8 cellular contexts compared by ENCODE assay signal in the genomic region with DNA sequence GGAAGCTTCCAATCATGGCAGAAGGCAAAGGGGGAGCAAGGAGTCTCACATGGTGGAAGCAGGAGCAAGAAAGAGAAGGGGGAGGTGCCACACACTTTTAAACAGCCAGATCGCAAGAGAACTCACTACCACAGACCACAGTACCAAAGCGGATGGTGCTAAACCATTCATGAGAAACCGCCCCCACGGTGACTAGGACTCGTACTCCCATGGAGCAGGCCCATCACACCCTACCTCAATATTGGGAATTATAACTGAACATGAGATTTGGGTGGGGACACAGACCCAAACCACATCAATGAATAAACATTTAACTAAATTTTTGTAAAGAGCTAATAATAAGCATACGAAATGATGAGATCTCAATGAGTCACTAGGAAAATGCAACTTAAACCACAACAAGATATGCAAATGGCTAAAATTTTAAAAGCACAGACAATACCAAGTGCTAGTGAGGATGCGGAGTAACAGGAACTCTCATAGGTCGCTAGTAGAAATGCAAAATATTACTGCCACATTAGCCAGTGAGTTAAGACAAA. TPM values are rescaled to one million over a fixed set of nuclear protein-coding genes. Genes with fewer than 3 reads are reported as not detected.
DNase-seq lines count a peak whose midpoint lies in the region; ATAC-seq and TF ChIP-seq lines count a peak whose summit lies in the region.

No MANE protein-coding gene starts in this region.

- no peak overlapping the region for H3K4me3 Mint-ChIP-seq in nephron progenitor cell

- ATAC-seq in GM18867 (IDR thresholded peaks at IDR 0.05; ENCODE audit: unreplicated experiment) (peak; percentile 54), HG03139 (IDR thresholded peaks at IDR 0.05; ENCODE audit: unreplicated experiment) (peak; percentile 43), omental fat pad (ENCODE audit: low FRiP score) (no peak)

- H3K27me3 Mint-ChIP-seq in nephron progenitor cell (ENCODE audit: low read depth, poor library complexity) = no peaks in the 10 kb centered on the region

- DNase-seq in activated T-cell treated with anti-CD3 and anti-CD28 coated beads for 48 hours (ENCODE audit: low read depth) (peak; percentile 47), HPDE6-E6E7 (ENCODE audit: extremely low spot score) (no peak), nephron progenitor cell (no peak), NCI-H2171 (lab: John Stamatoyannopoulos, UW) (no peak), omental fat pad (ENCODE audit: low spot score) (no peak)
- DNase-seq in stimulated activated CD4-positive, alpha-beta T cell treated with anti-CD3 and anti-CD28 coated beads, Interleukin-12 subunit alpha, Interleukin-12 subunit beta, amount 100 ng/mL, for 4 hours = peak; percentile 46

- TF ChIP-seq CTCF in nephron progenitor cell (IDR thresholded peaks at IDR 0.05) (no peak), omental fat pad (IDR thresholded peaks at IDR 0.05) (no peak)

- H3K36me3 Mint-ChIP-seq in nephron progenitor cell (ENCODE audit: low read depth) = peaks cover 71% of the 10 kb centered on the region

- H3K4me1 Mint-ChIP-seq in nephron progenitor cell = no peaks in the 10 kb centered on the region

- H3K27ac Mint-ChIP-seq in nephron progenitor cell = no peak overlapping the region

- peaks cover 4% of the 10 kb centered on the region for H3K9me3 Mint-ChIP-seq in nephron progenitor cell

RNA-seq across cellular contexts. Expression of gene MRPS25, which starts 10.0 kb away (rescaled TPM):
- 10 to 100 TPM; 27.1 to 41.3 (median 36.1) TPM for total RNA-seq in omental fat pad

RNA-seq across cellular contexts. Expression of gene RBSN, which starts 43.9 kb away (rescaled TPM):
- total RNA-seq in omental fat pad = 10 to 100 TPM; 22.3 to 32.3 (median 23.3) TPM

Comparison
In these comparisons a context has a peak if more than half of its experiments do, and no peak if none do; other contexts are left out.
1. DNase-seq: peak in activated T-cell treated with anti-CD3 and anti-CD28 coated beads for 48 hours (single experiment) and stimulated activated CD4-positive, alpha-beta T cell treated with anti-CD3 and anti-CD28 coated beads, Interleukin-12 subunit alpha, Interleukin-12 subunit beta, amount 100 ng/mL, for 4 hours (single experiment); none in HPDE6-E6E7 (single experiment), nephron progenitor cell (single experiment), NCI-H2171 (single experiment) and omental fat pad (single experiment).